Comparison of ENCODE assay signal across 16 cellular contexts in genomic region chr4:185256444-185256843, GRCh38. TPM values are rescaled to one million over a fixed set of nuclear protein-coding genes. Genes with fewer than 3 reads are reported as not detected.
DNase-seq lines count a peak whose midpoint lies in the region; TF ChIP-seq lines count a peak whose summit lies in the region.
"Had no signal": no experiment of that assay in that cellular context is flagged by ENCODE, and none has a peak within 500 bp of the region (broad histone marks: within the 10 kb centered on the region; RNA-seq: fewer than 3 reads in every experiment).

No MANE protein-coding gene starts in this region.

- H3K9me3 ChIP-seq in OCI-LY7 (ENCODE audit: low read length) (no peaks in the 10 kb centered on the region), trophoblast cell (ENCODE audit: insufficient read depth, low read depth, low read length) (no peaks in the 10 kb centered on the region)
- H3K9me3 ChIP-seq: colonic mucosa, left ventricle myocardium inferior had no signal

- H2AFZ ChIP-seq in OCI-LY7 (ENCODE audit: low read length) = no peak overlapping the region; the same call in 1 of the 2 replicates
- H2AFZ ChIP-seq in trophoblast cell (ENCODE audit: insufficient read depth, low read length, poor library complexity) = no peak overlapping the region

- H2BK12ac ChIP-seq in trophoblast cell (ENCODE audit: low read length) = peak overlapping the region; percentile 9

- H3K18ac ChIP-seq in trophoblast cell (ENCODE audit: low read length) = no peak overlapping the region

- peaks cover 2% of the 10 kb centered on the region for H3K79me1 ChIP-seq in trophoblast cell (ENCODE audit: low read length)

- no peak overlapping the region for H3K9ac ChIP-seq in trophoblast cell (ENCODE audit: low read length)

- no peak overlapping the region for H3K23ac ChIP-seq in trophoblast cell (ENCODE audit: low read length)

- H3K4me3 Mint-ChIP-seq in chondrocyte (ENCODE audit: unreplicated experiment) (no peak overlapping the region), endothelial cell (ENCODE audit: unreplicated experiment) (no peak overlapping the region)

- no peak overlapping the region for H3K14ac ChIP-seq in trophoblast cell (ENCODE audit: low read length)

- no peak overlapping the region for H2BK5ac ChIP-seq in trophoblast cell (ENCODE audit: low read depth, low read length, poor library complexity)

- H3K9me3 Mint-ChIP-seq in chondrocyte (ENCODE audit: low read depth) = no peaks in the 10 kb centered on the region
- H3K9me3 Mint-ChIP-seq in endothelial cell (ENCODE audit: unreplicated experiment) = no peaks in the 10 kb centered on the region

- H3K36me3 ChIP-seq in OCI-LY7 (ENCODE audit: insufficient read depth, low read length) = peaks cover 7% of the 10 kb centered on the region; the same call in 1 of the 2 replicates
- peaks cover 0 to 4% of the 10 kb centered on the region in 2 experiments for H3K36me3 ChIP-seq in trophoblast cell (ENCODE audit: control insufficient read depth in 1 of 2, insufficient read depth in 2 of 2, low read length in 2 of 2)
- H3K36me3 ChIP-seq: colonic mucosa, left ventricle myocardium inferior had no signal

- H4K8ac ChIP-seq in trophoblast cell (ENCODE audit: low read depth, low read length) = peak overlapping the region; percentile 1

- H3K4me1 ChIP-seq in OCI-LY7 (ENCODE audit: insufficient read depth, low read length, poor library complexity, severe bottlenecking) (peaks cover 69% of the 10 kb centered on the region), trophoblast cell (ENCODE audit: control insufficient read depth in 1 of 2, insufficient read depth in 2 of 2, low read length in 2 of 2) (peaks cover 1 to 2% of the 10 kb centered on the region in 2 experiments)

- no peak overlapping the region for H4K12ac ChIP-seq in trophoblast cell (ENCODE audit: low read depth, low read length)

- no peak overlapping the region for H2AK5ac ChIP-seq in trophoblast cell (ENCODE audit: low read length)

- peaks cover 14% of the 10 kb centered on the region for H3K79me2 ChIP-seq in OCI-LY7 (ENCODE audit: insufficient read depth, low read depth, low read length)
- no peaks in the 10 kb centered on the region for H3K79me2 ChIP-seq in trophoblast cell (ENCODE audit: control insufficient read depth, insufficient read depth, low read length, poor library complexity)

- H3K27ac Mint-ChIP-seq in chondrocyte (ENCODE audit: unreplicated experiment) (peak overlapping the region; percentile 59), endothelial cell (ENCODE audit: unreplicated experiment) (no peak overlapping the region)

- H3K4me3 ChIP-seq in OCI-LY7 (ENCODE audit: low read depth, low read length, poor library complexity, severe bottlenecking) = peak overlapping the region; percentile 53
- no peak overlapping the region for H3K4me3 ChIP-seq in trophoblast cell (ENCODE audit: low read depth, low read length)
- H3K4me3 ChIP-seq: colonic mucosa, left ventricle myocardium inferior had no signal

- DNase-seq in ELR (ENCODE audit: low read depth) = peak; percentile 87
- DNase-seq in OCI-LY7 (ENCODE audit: low spot score) = no peak
- DNase-seq in chondrocyte (ENCODE audit: low spot score) = no peak
- DNase-seq in trophoblast cell = peak in 1 of 2 donors; percentile 34
- no peak for DNase-seq in activated naive CD4-positive, alpha-beta T cell treated with anti-CD3 and anti-CD28 coated beads, Interleukin-2, amount 50 U/mL, for 16 hours
- no peak for DNase-seq in NCI-H1092 (lab: John Stamatoyannopoulos, UW)
- DNase-seq in endothelial cell (ENCODE audit: low spot score) = no peak
- DNase-seq: activated CD4-positive, alpha-beta T cell treated with anti-CD3 and anti-CD28 coated beads for 1 hour; activated gamma-delta T cell treated with Interleukin-2 at 50 U/mL for 16 hours; colonic mucosa; left ventricle myocardium inferior; NCI-H524; occipital lobe; SIG-M5; stimulated activated CD4-positive, alpha-beta T cell treated with anti-CD3 and anti-CD28 coated beads, Interleukin-2, amount 100 ng/mL, for 24 hours; stimulated activated naive CD4-positive, alpha-beta T cell treated with Interleukin-2 at 50 U/mL for 16 hours had no signal

- no CpG with 5 or more reads among the region's 3 CpGs for WGBS in trophoblast cell (ENCODE audit: extremely low coverage, insufficient coverage, insufficient read length)

- H4K20me1 ChIP-seq in OCI-LY7 (ENCODE audit: insufficient read depth, low read length) = no peaks in the 10 kb centered on the region

- TF ChIP-seq CTCF in OCI-LY7 (conservative IDR thresholded peaks at IDR 0.05; ENCODE audit: low read length) = no peak
- TF ChIP-seq CTCF in chondrocyte (IDR thresholded peaks at IDR 0.05) = no peak
- TF ChIP-seq CTCF in endothelial cell (IDR thresholded peaks at IDR 0.05; ENCODE audit: unreplicated experiment) = no peak

- POLR2A ChIA-PET in OCI-LY7 (lab: Charles Lee) = interaction anchor here (0.6 to 3.5 kb wide), 10 partner anchors 9 to 331 kb away, joined by 3 to 26 read pairs (median 4); no protein-coding TSS in a partner anchor

- intact Hi-C loops in OCI-LY7 (cut with micrococcal nuclease; ENCODE audit: unreplicated experiment) = no loop called here

- H2BK120ac ChIP-seq in trophoblast cell (ENCODE audit: insufficient read depth, low read length, poor library complexity) = no peak overlapping the region

- H3K4ac ChIP-seq in trophoblast cell (ENCODE audit: low read depth, low read length) = no peak overlapping the region

- CTCF ChIA-PET in OCI-LY7 (lab: Charles Lee; ENCODE audit: unreplicated experiment) = no interaction called here

- H3K27me3 Mint-ChIP-seq in chondrocyte (ENCODE audit: low read depth) = no peaks in the 10 kb centered on the region
- peaks cover 2% of the 10 kb centered on the region for H3K27me3 Mint-ChIP-seq in endothelial cell (ENCODE audit: unreplicated experiment)

- no peak overlapping the region for H4K91ac ChIP-seq in trophoblast cell (ENCODE audit: low read depth, low read length)

- H3K4me2 ChIP-seq in OCI-LY7 (ENCODE audit: low read length) (peak overlapping the region; percentile 65), trophoblast cell (ENCODE audit: low read length) (no peak overlapping the region)

- no peaks in the 10 kb centered on the region for H3K9me2 ChIP-seq in OCI-LY7 (ENCODE audit: insufficient read depth, low read length)

- H3K27me3 ChIP-seq in trophoblast cell (ENCODE audit: insufficient read depth, low read length) = no peaks in the 10 kb centered on the region
- H3K27me3 ChIP-seq: colonic mucosa had no signal

- H3K4me1 Mint-ChIP-seq in chondrocyte (ENCODE audit: low read depth) (peaks cover 72% of the 10 kb centered on the region), endothelial cell (ENCODE audit: unreplicated experiment) (peaks cover 12% of the 10 kb centered on the region)

- no TSS peak for BruUV-seq in OCI-LY7 (replicated peaks; lab: Mats Ljungman, UMichigan)

- H3K36me3 Mint-ChIP-seq in chondrocyte (ENCODE audit: low read depth) (peaks cover 6% of the 10 kb centered on the region), endothelial cell (ENCODE audit: low read depth, unreplicated experiment) (no peaks in the 10 kb centered on the region)

- H3K27ac ChIP-seq in OCI-LY7 (ENCODE audit: low read depth, low read length, poor library complexity, severe bottlenecking) (peak overlapping the region; percentile 25), trophoblast cell (ENCODE audit: low read depth, low read length) (no peak overlapping the region)
- H3K27ac ChIP-seq: colonic mucosa, left ventricle myocardium inferior had no signal

RNA-seq across cellular contexts. Expression of gene SNX25, which starts 47.0 kb away (rescaled TPM):
- 33.7 and 35.5 TPM in 2 replicates for total RNA-seq in OCI-LY7 (2014; rRNA removed; shearing (Covaris generic))
- total RNA-seq in OCI-LY7 (2022) (49.4 and 55.6 TPM in 2 replicates), chondrocyte (53.5 to 57.5 TPM (median 53.6 TPM) in 3 replicates), endothelial cell (ENCODE audit: unreplicated experiment) (19.3 TPM)
- 11.4 TPM in 2 replicates for polyA plus RNA-seq in trophoblast cell (2013)

RNA-seq across cellular contexts. Expression of gene CFAP97, which starts 52.6 kb away (rescaled TPM):
- total RNA-seq in OCI-LY7 (2014; rRNA removed; shearing (Covaris generic)) = 20.4 and 22.7 TPM in 2 replicates
- 54.0 and 57.3 TPM in 2 replicates for total RNA-seq in OCI-LY7 (2022)
- total RNA-seq in chondrocyte = 48.5 to 53.1 TPM (median 50.1 TPM) in 3 replicates
- 16.6 and 17.3 TPM in 2 replicates for polyA plus RNA-seq in trophoblast cell (2013)
- total RNA-seq in endothelial cell (ENCODE audit: unreplicated experiment) = 18.2 TPM
